8 cellular contexts compared by ENCODE assay signal in the genomic region with DNA sequence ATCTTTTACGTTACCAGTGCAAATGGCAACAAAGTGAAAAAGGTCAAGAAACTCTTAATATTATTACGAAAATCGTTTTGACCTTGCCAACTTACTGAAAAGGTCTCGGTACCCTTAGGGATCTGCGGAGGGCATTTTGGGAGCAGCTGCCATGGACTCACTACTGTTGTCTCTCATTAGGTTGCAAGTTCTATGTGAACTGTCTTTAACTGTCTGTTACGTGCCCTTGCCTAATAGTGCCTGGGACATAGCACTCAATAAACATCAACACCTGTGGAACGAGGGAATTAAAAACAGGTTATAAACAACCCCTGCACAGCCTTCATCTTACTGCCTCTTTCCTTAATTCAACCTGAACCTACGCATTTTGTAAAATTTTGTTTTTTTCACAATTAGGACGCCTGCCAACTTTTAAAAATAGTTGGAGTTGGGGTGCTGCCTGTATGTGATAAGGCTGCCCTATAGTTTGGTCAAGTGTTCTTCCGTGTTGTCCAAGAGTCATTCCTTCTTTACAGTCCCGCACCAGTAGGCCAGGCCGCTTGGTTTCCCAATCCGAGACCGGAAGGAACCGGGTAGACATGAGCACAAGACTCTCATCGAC. TPM values are rescaled to one million over a fixed set of nuclear protein-coding genes. Genes with fewer than 3 reads are reported as not detected.
DNase-seq lines count a peak whose midpoint lies in the region; ATAC-seq and TF ChIP-seq lines count a peak whose summit lies in the region.

No MANE protein-coding gene starts in this region.

- peaks cover 0 to 6% (median 2%) of the 10 kb centered on the region in 11 experiments; a peak in 12 of 22 replicates for H3K9me3 ChIP-seq in BLaER1 treated with 17β-estradiol and CSF1 and Interleukin-3, amounts not matched to agents 10 nM and 100 nM (replicated peaks in 1 of 11)
- H3K9me3 ChIP-seq in tibial artery, result no peaks in the 10 kb centered on the region

- peak overlapping the region; percentile 61 to 94 (median 84) for H3K4me2 ChIP-seq in BLaER1 treated with 17β-estradiol and CSF1 and Interleukin-3, amounts not matched to agents 10 nM and 100 nM

- no peaks in the 10 kb centered on the region for H3K27me3 ChIP-seq in BLaER1 treated with 17β-estradiol and CSF1 and Interleukin-3, amounts not matched to agents 10 nM and 100 nM
- H3K27me3 ChIP-seq in tibial artery, result no peaks in the 10 kb centered on the region

- peaks cover 20 to 47% (median 31%) of the 10 kb centered on the region in 10 experiments for H3K4me1 ChIP-seq in BLaER1 treated with 17β-estradiol and CSF1 and Interleukin-3, amounts not matched to agents 10 nM and 100 nM
- H3K4me1 ChIP-seq in tibial artery, result peaks cover 0 to 38% (median 21%) of the 10 kb centered on the region in 4 donors

- peak; percentile 21 for ATAC-seq in GM19463 (IDR thresholded peaks at IDR 0.05; ENCODE audit: unreplicated experiment)
- peak; percentile 5 for ATAC-seq in HG03565 (IDR thresholded peaks at IDR 0.05; ENCODE audit: unreplicated experiment)
- ATAC-seq in left lobe of liver, result peak; percentile 58

- DNase-seq in astrocyte of the spinal cord (ENCODE audit: low read depth, low spot score), result no peak
- DNase-seq in left lobe of liver (ENCODE audit: low spot score), result no peak
- DNase-seq in tibial artery, result no peak
- DNase-seq in NCI-H1694 (lab: John Stamatoyannopoulos, UW), result no peak
- DNase-seq in NOMO-1 treated with DMSO at 0.1 percent for 48 hours (lab: John Stamatoyannopoulos, UW; ENCODE audit: unreplicated experiment), result no peak

- H3K27ac ChIP-seq in BLaER1 treated with 17β-estradiol and CSF1 and Interleukin-3, amounts not matched to agents 10 nM and 100 nM, result peak overlapping the region; percentile 95 to 99 (median 98)
- peak overlapping the region; percentile 97 to 98 for H3K27ac ChIP-seq in tibial artery

- in situ Hi-C loops in astrocyte of the spinal cord (cut with HindIII; ENCODE audit: low sequenced_read_pairs), result no loop called here

- H3K36me3 ChIP-seq in BLaER1 treated with 17β-estradiol and CSF1 and Interleukin-3, amounts not matched to agents 10 nM and 100 nM, result peaks cover 1 to 24% (median 7%) of the 10 kb centered on the region in 11 experiments; a peak in 17 of 22 replicates
- H3K36me3 ChIP-seq in tibial artery, result no peaks in the 10 kb centered on the region

- intact Hi-C loops in tibial artery (cut with DNase I; ENCODE audit: low total_unique reads), result loop anchor here (2.0 to 10.0 kb wide), 2 partner anchors 217 to 519 kb away; partner anchors contain the start of genes ERBIN, SHLD3, TRAPPC13 and TRIM23

- peak overlapping the region; percentile 68 to 82 (median 81) for H3K4me3 ChIP-seq in BLaER1 treated with 17β-estradiol and CSF1 and Interleukin-3, amounts not matched to agents 10 nM and 100 nM
- peak overlapping the region; percentile 95 for H3K4me3 ChIP-seq in astrocyte of the spinal cord (ENCODE audit: low read depth, low read length)
- H3K4me3 ChIP-seq in tibial artery, result peak overlapping the region; percentile 77 to 90

- H3K9ac ChIP-seq in BLaER1 treated with 17β-estradiol and CSF1 and Interleukin-3, amounts not matched to agents 10 nM and 100 nM, result peak overlapping the region; percentile 94 to 99 (median 96)

- TF ChIP-seq CTCF in astrocyte of the spinal cord (IDR thresholded peaks at IDR 0.05; ENCODE audit: low read depth, low read length) (no peak), tibial artery (IDR thresholded peaks at IDR 0.05) (no peak)

- peaks cover 0 to 35% (median 27%) of the 10 kb centered on the region in 11 experiments; a peak in 15 of 22 replicates for H4K20me1 ChIP-seq in BLaER1 treated with 17β-estradiol and CSF1 and Interleukin-3, amounts not matched to agents 10 nM and 100 nM

RNA-seq across cellular contexts. Expression of gene SREK1, which starts 0.5 kb away (rescaled TPM):
- total RNA-seq in left lobe of liver, result 24.2 TPM

Comparison
In these comparisons a context has a peak if more than half of its experiments do, and no peak if none do; other contexts are left out.
1. ATAC-seq: peak in every context shown above with its lines; median percentile 58 in left lobe of liver; 21 in GM19463; 5 in HG03565.